In genomic region chr1:64038119-64038518, GRCh38 we compare ENCODE assay signal across 22 cellular contexts.
DNase-seq lines count a peak whose midpoint lies in the region; ATAC-seq and TF ChIP-seq lines count a peak whose summit lies in the region.
"Had no signal": no experiment of that assay in that cellular context is flagged by ENCODE, and none has a peak within 500 bp of the region (broad histone marks: within the 10 kb centered on the region; RNA-seq: fewer than 3 reads in every experiment).

No MANE protein-coding gene starts in this region.

- DNase-seq in heart left ventricle, result no peak
- DNase-seq in Right ventricle myocardium inferior (ENCODE audit: missing footprints), result no peak
- DNase-seq in esophagus muscularis mucosa (ENCODE audit: extremely low spot score), result peak; percentile 17
- DNase-seq in myocyte (ENCODE audit: low read depth), result peak; percentile 48
- no peak for DNase-seq in putamen (ENCODE audit: low spot score)
- no peak for DNase-seq in NCI-H774 (lab: John Stamatoyannopoulos, UW)
- DNase-seq in esophagus squamous epithelium (lab: John Stamatoyannopoulos, UW), result no peak
- DNase-seq in NCI-H446 treated with DMSO at 0.1 percent for 48 hours (lab: John Stamatoyannopoulos, UW), result no peak
- DNase-seq: activated effector memory CD4-positive, alpha-beta T cell treated with anti-CD3 and anti-CD28 coated beads, Interleukin-2, amount 50 U/mL, for 16 hours; anterior cingulate cortex; CD4-positive, CD25-positive, alpha-beta regulatory T cell; erythroblast; hypothalamus; KBM-7; left cardiac atrium; NCI-H1105; ovary; spleen; SW 1271 had no signal

- H3K36me3 ChIP-seq in heart left ventricle, result no peaks in the 10 kb centered on the region
- no peaks in the 10 kb centered on the region for H3K36me3 ChIP-seq in esophagus muscularis mucosa
- H3K36me3 ChIP-seq in esophagus squamous epithelium, result no peaks in the 10 kb centered on the region
- H3K36me3 ChIP-seq: ovary, spleen had no signal

- no peak overlapping the region for H3K4me3 ChIP-seq in heart left ventricle
- H3K4me3 ChIP-seq in esophagus muscularis mucosa, result no peak overlapping the region
- no peak overlapping the region for H3K4me3 ChIP-seq in esophagus squamous epithelium
- H3K4me3 ChIP-seq: A549, ovary, spleen had no signal

- H3K4me1 ChIP-seq in heart left ventricle (peaks cover 0 to 63% (median 27%) of the 10 kb centered on the region in 12 donors), esophagus muscularis mucosa (peaks cover 26 to 32% (median 28%) of the 10 kb centered on the region in 4 donors), esophagus squamous epithelium (peaks cover 7 to 36% (median 16%) of the 10 kb centered on the region in 3 donors)

- TF ChIP-seq CTCF in heart left ventricle (IDR thresholded peaks at IDR 0.05), result no peak
- TF ChIP-seq CTCF in esophagus muscularis mucosa (IDR thresholded peaks at IDR 0.05), result no peak
- no peak for TF ChIP-seq CTCF in esophagus squamous epithelium (IDR thresholded peaks at IDR 0.05)

- H3K27me3 ChIP-seq in heart left ventricle, result no peaks in the 10 kb centered on the region
- H3K27me3 ChIP-seq in esophagus muscularis mucosa, result no peaks in the 10 kb centered on the region
- H3K27me3 ChIP-seq in esophagus squamous epithelium, result no peaks in the 10 kb centered on the region
- H3K27me3 ChIP-seq: ovary, spleen had no signal

- no peak for TF ChIP-seq EP300 in esophagus muscularis mucosa (IDR thresholded peaks at IDR 0.05)

- WGBS in heart left ventricle, 4 donors, result 64 to 76% (median 70%) methylated on average over 4 of the region's 4 CpGs
- WGBS in esophagus muscularis mucosa, result 95% methylated on average over 4 of the region's 4 CpGs
- 87 to 91% methylated on average over 4 of the region's 4 CpGs for WGBS in esophagus squamous epithelium, 2 donors

- peak in 1 of 4 donors; percentile 29 for ATAC-seq in heart left ventricle
- ATAC-seq in Right ventricle myocardium inferior, result no peak
- ATAC-seq: A549, Panc1 had no signal

- intact Hi-C loops in heart left ventricle (cut with DNase I) (loop anchor here in 3 of 10 donors (10.0 kb wide), 5 partner anchors 63 to 343 kb away; partner anchors contain the start of gene ROR1 (in 1 of the 3)), Right ventricle myocardium inferior (cut with DNase I) (no loop called here), esophagus muscularis mucosa (cut with DNase I) (no loop called here), esophagus squamous epithelium (cut with DNase I) (no loop called here)

- TF ChIP-seq POLR2A in heart left ventricle (IDR thresholded peaks at IDR 0.05) (no peak), esophagus muscularis mucosa (IDR thresholded peaks at IDR 0.05; ENCODE audit: low read depth) (no peak), esophagus squamous epithelium (IDR thresholded peaks at IDR 0.05) (no peak)

- H3K27ac ChIP-seq in heart left ventricle, result peak overlapping the region in 9 of 12 donors; percentile 26 to 88 (median 78)
- no peak overlapping the region for H3K27ac ChIP-seq in esophagus muscularis mucosa (replicated peaks in 1 of 4)
- peak overlapping the region in 2 of 4 donors; percentile 42 to 63 for H3K27ac ChIP-seq in esophagus squamous epithelium
- H3K27ac ChIP-seq: HL-60, ovary had no signal

- no peaks in the 10 kb centered on the region for H3K9me3 ChIP-seq in heart left ventricle
- no peaks in the 10 kb centered on the region for H3K9me3 ChIP-seq in esophagus muscularis mucosa
- no peaks in the 10 kb centered on the region for H3K9me3 ChIP-seq in esophagus squamous epithelium
- H3K9me3 ChIP-seq: A549, ovary, spleen had no signal

Comparison
In these comparisons a context has a peak if more than half of its experiments do, and no peak if none do; other contexts are left out.
1. DNase-seq: peak in esophagus muscularis mucosa (single experiment) and myocyte (single experiment); none in heart left ventricle (0 of 5), Right ventricle myocardium inferior (single experiment), putamen (single experiment), NCI-H774 (single experiment), esophagus squamous epithelium (single experiment) and NCI-H446 treated with DMSO at 0.1 percent for 48 hours (single experiment).
2. H3K27ac ChIP-seq: peak in heart left ventricle (9 of 12); none in esophagus muscularis mucosa (0 of 4).